In genomic region chr2:27380626-27381556, GRCh38 we compare ENCODE assay signal across 8 cellular contexts. TPM values are rescaled to one million over a fixed set of nuclear protein-coding genes. Genes with fewer than 3 reads are reported as not detected.
DNase-seq lines count a peak whose midpoint lies in the region; ATAC-seq and TF ChIP-seq lines count a peak whose summit lies in the region.

TSS of gene ZNF513 (minus strand) at chr2:27380734. CDS start at chr2:27380526, 208 bp downstream.

- H3K27ac ChIP-seq in layer of hippocampus (ENCODE audit: low read depth, low read length): peak within 1 kb of the TSS; percentile 92

- TF ChIP-seq POLR2A in GM18951 (IDR thresholded peaks at IDR 0.05; ENCODE audit: extremely low read depth, insufficient read depth, insufficient read length): peak; percentile 66

- POLR2A ChIA-PET in activated CD4-positive, alpha-beta T cell treated with anti-CD3 and anti-CD28 coated beads for 36 hours (lab: Charles Lee): interaction anchor here (1.0 kb wide), 1 partner anchor 48 kb away, joined by 3 read pairs; the partner anchor contains the start of gene NRBP1

- H3K36me3 Mint-ChIP-seq in activated CD4-positive, alpha-beta T cell treated with anti-CD3 and anti-CD28 coated beads for 36 hours (ENCODE audit: low read depth): peaks cover 69% of the 10 kb centered on the region

- in situ Hi-C loops in GM18951 (cut with MboI; ENCODE audit: low sequenced_read_pairs, unreplicated experiment): no loop called here

- H3K4me3 Mint-ChIP-seq in activated CD4-positive, alpha-beta T cell treated with anti-CD3 and anti-CD28 coated beads for 36 hours: peak within 1 kb of the TSS; percentile 89

- DNase-seq in AG08395 (ENCODE audit: low spot score) (peak; percentile 98), NCI-H510A (lab: John Stamatoyannopoulos, UW) (peak; percentile 94), choroid plexus epithelial cell (ENCODE audit: low read depth) (peak; percentile 97)
- DNase-seq in activated CD4-positive, alpha-beta T cell treated with anti-CD3 and anti-CD28 coated beads for 36 hours: peak; percentile 95
- DNase-seq in stimulated activated CD4-positive, alpha-beta T cell treated with anti-CD3 and anti-CD28 coated beads, Interleukin-1b, Interleukin-23, amount 100 ng/mL, for 24 hours (ENCODE audit: low read depth in 4 of 4, low spot score in 1 of 4): peak; percentile 66 to 85 (median 76)

- peak within 1 kb of the TSS; percentile 80 for H3K4me3 ChIP-seq in choroid plexus epithelial cell (ENCODE audit: low read depth, low read length)

- H3K27me3 ChIP-seq in layer of hippocampus (ENCODE audit: control insufficient read depth, insufficient read depth, low read length): no peaks in the 10 kb centered on the region

- peak; percentile 73 for ATAC-seq in HG03196 (IDR thresholded peaks at IDR 0.05; ENCODE audit: unreplicated experiment)
- peak; percentile 91 for ATAC-seq in activated CD4-positive, alpha-beta T cell treated with anti-CD3 and anti-CD28 coated beads for 36 hours

- peak within 1 kb of the TSS; percentile 96 for H3K27ac Mint-ChIP-seq in activated CD4-positive, alpha-beta T cell treated with anti-CD3 and anti-CD28 coated beads for 36 hours

- intact Hi-C loops in activated CD4-positive, alpha-beta T cell treated with anti-CD3 and anti-CD28 coated beads for 36 hours (cut with DNase I, micrococcal nuclease): loop anchor here (1.0 to 2.0 kb wide), 10 partner anchors 11 to 282 kb away; partner anchors contain the start of genes EIF2B4 (in 2 of the 2), PPM1G (in 2 of the 2), SLC4A1AP (in 2 of the 2) and SNX17 (in 2 of the 2)

- TF ChIP-seq CTCF in choroid plexus epithelial cell (conservative IDR thresholded peaks at IDR 0.05; ENCODE audit: low read depth, low read length): no peak

- H3K27me3 Mint-ChIP-seq in activated CD4-positive, alpha-beta T cell treated with anti-CD3 and anti-CD28 coated beads for 36 hours: no peaks in the 10 kb centered on the region

- H3K9me3 Mint-ChIP-seq in activated CD4-positive, alpha-beta T cell treated with anti-CD3 and anti-CD28 coated beads for 36 hours (ENCODE audit: low read depth): no peaks in the 10 kb centered on the region

- H3K4me1 Mint-ChIP-seq in activated CD4-positive, alpha-beta T cell treated with anti-CD3 and anti-CD28 coated beads for 36 hours: peaks cover 29% of the 10 kb centered on the region

- CTCF ChIA-PET in activated CD4-positive, alpha-beta T cell treated with anti-CD3 and anti-CD28 coated beads for 36 hours (lab: Charles Lee): interaction anchor here (0.6 to 2.1 kb wide), 4 partner anchors 10 to 182 kb away, joined by 3 to 18 read pairs (median 7); partner anchors contain the start of genes EIF2B4, NRBP1 and SNX17

RNA-seq across cellular contexts. Expression of gene ZNF513, which starts in this region (rescaled TPM):
- total RNA-seq in activated CD4-positive, alpha-beta T cell treated with anti-CD3 and anti-CD28 coated beads for 36 hours: 10 to 100 TPM in 1 of 2 experiments, 1 to 10 TPM in 1; 7.7 to 10.5 TPM

Comparison
In these comparisons a context has a peak if more than half of its experiments do, and no peak if none do; other contexts are left out.
1. Peak in every context shown above with its lines: DNase-seq, ATAC-seq, H3K4me3 ChIP-seq and H3K27ac ChIP-seq.